ENCODE assay signal across 23 cellular contexts in genomic region chr15:93246266-93247242, GRCh38.
DNase-seq lines count a peak whose midpoint lies in the region; ATAC-seq and TF ChIP-seq lines count a peak whose summit lies in the region.
"Had no signal": no experiment of that assay in that cellular context is flagged by ENCODE, and none has a peak within 500 bp of the region (broad histone marks: within the 10 kb centered on the region; RNA-seq: fewer than 3 reads in every experiment).

No MANE protein-coding gene starts in this region.

- CTCF ChIA-PET in mammary epithelial cell (lab: Charles Lee; ENCODE audit: low non-redundant PET) = no interaction called here

- H3K9ac ChIP-seq in mammary epithelial cell (ENCODE audit: insufficient read depth, low read length) = no peak overlapping the region
- H3K9ac ChIP-seq: KMS-11 had no signal

- no peaks in the 10 kb centered on the region for H3K36me3 Mint-ChIP-seq in CD14-positive monocyte
- H3K36me3 Mint-ChIP-seq: mesothelial cell of epicardium, naive B cell had no signal

- TF ChIP-seq CTCF in CD14-positive monocyte (IDR thresholded peaks at IDR 0.05) = no peak
- TF ChIP-seq CTCF in neutrophil (IDR thresholded peaks at IDR 0.05) = no peak
- no peak for TF ChIP-seq CTCF in mammary epithelial cell (conservative IDR thresholded peaks at IDR 0.05 in 1 of 2, IDR thresholded peaks at IDR 0.05 in 1 of 2; ENCODE audit: extremely low read depth in 1 of 2, insufficient read depth in 1 of 2, low read depth in 1 of 2, low read length in 2 of 2)

- H3K9me3 Mint-ChIP-seq in CD14-positive monocyte = peaks cover 0 to 2% (median 0%) of the 10 kb centered on the region in 7 donors
- H3K9me3 Mint-ChIP-seq: mesothelial cell of epicardium; naive B cell; T-helper 2 cell treated with Interferon-gamma antibody and Interleukin-4, amounts not matched to agents 5 μg/mL and 100 μg/mL, for 36 hours had no signal

- BruUV-seq in mammary epithelial cell (replicated peaks; lab: Mats Ljungman, UMichigan) = no TSS peak

- peak overlapping the region in 1 of 2 donors; percentile 68 for H3K4me3 Mint-ChIP-seq in CD14-positive monocyte
- H3K4me3 Mint-ChIP-seq: mesothelial cell of epicardium; naive B cell; T-helper 2 cell treated with Interferon-gamma antibody and Interleukin-4, amounts not matched to agents 5 μg/mL and 100 μg/mL, for 36 hours had no signal

- no peaks in the 10 kb centered on the region for H4K20me1 ChIP-seq in mammary epithelial cell (ENCODE audit: insufficient read depth, low read length)

- no peaks in the 10 kb centered on the region for H3K9me3 ChIP-seq in neutrophil
- H3K9me3 ChIP-seq in mammary epithelial cell (replicated peaks; ENCODE audit: insufficient read depth, low read length) = peaks cover 16% of the 10 kb centered on the region
- H3K9me3 ChIP-seq: Caco-2 had no signal

- in situ Hi-C loops in mammary epithelial cell (cut with MboI; ENCODE audit: low sequenced_read_pairs in 2 of 2) = no loop called here

- H3K27me3 Mint-ChIP-seq in CD14-positive monocyte (ENCODE audit: low read depth in 3 of 3) = peaks cover 0 to 10% (median 2%) of the 10 kb centered on the region in 3 donors
- H3K27me3 Mint-ChIP-seq: naive B cell had no signal

- H3K27ac Mint-ChIP-seq in CD14-positive monocyte = peak overlapping the region; percentile 87 to 97 (median 94)
- H3K27ac Mint-ChIP-seq: mesothelial cell of epicardium; naive B cell; T-helper 2 cell treated with Interferon-gamma antibody and Interleukin-4, amounts not matched to agents 5 μg/mL and 100 μg/mL, for 36 hours had no signal

- 76% methylated on average over 16 of the region's 25 CpGs for WGBS in mammary epithelial cell (ENCODE audit: low coverage, missing lambda C conversion rate)

- intact Hi-C loops in CD14-positive monocyte (cut with micrococcal nuclease) = no loop called here
- intact Hi-C loops in mammary epithelial cell (cut with micrococcal nuclease) = no loop called here

- no peak for ATAC-seq in GM21717 (IDR thresholded peaks at IDR 0.05; ENCODE audit: unreplicated experiment)
- ATAC-seq: HCT116; left ventricle myocardium superior; stimulated activated naive CD8-positive, alpha-beta T cell treated with anti-CD3 and anti-CD28 coated beads, Interleukin-15, Interleukin-2, amounts not matched to agents 100 U/mL and 50 U/mL, for 24 hours had no signal

- H3K27me3 ChIP-seq in neutrophil (no peaks in the 10 kb centered on the region), mammary epithelial cell (ENCODE audit: insufficient read depth, low read length) (no peaks in the 10 kb centered on the region)

- dilution Hi-C loops in mammary epithelial cell (cut with HindIII; ENCODE audit: low sequenced_read_pairs) = no loop called here

- no peak overlapping the region for H3K4me2 ChIP-seq in mammary epithelial cell (ENCODE audit: insufficient read depth, low read depth, low read length)
- H3K4me2 ChIP-seq: KMS-11, PC-9 had no signal

- H3K36me3 ChIP-seq in neutrophil (no peaks in the 10 kb centered on the region), mammary epithelial cell (ENCODE audit: insufficient read depth, low read length) (no peaks in the 10 kb centered on the region)

- peak overlapping the region; percentile 76 for H3K27ac ChIP-seq in neutrophil
- H3K27ac ChIP-seq in mammary epithelial cell (ENCODE audit: insufficient read depth, low read depth, low read length) = no peak overlapping the region
- H3K27ac ChIP-seq: KMS-11, PC-9 had no signal

- H3K4me3 ChIP-seq in neutrophil (ENCODE audit: low read depth in 1 of 2, low read length in 1 of 2) = peak overlapping the region in 1 of 2 experiments; percentile 24
- no peak overlapping the region for H3K4me3 ChIP-seq in mammary epithelial cell (replicated peaks in 1 of 3; ENCODE audit: insufficient read depth in 1 of 3, low read depth in 2 of 3, low read length in 3 of 3)
- H3K4me3 ChIP-seq: PC-9 had no signal

- peaks cover 27 to 37% of the 10 kb centered on the region in 2 experiments for H3K4me1 ChIP-seq in neutrophil (ENCODE audit: control insufficient read depth in 1 of 2, insufficient read depth in 1 of 2, low read depth in 1 of 2, low read length in 1 of 2)
- no peaks in the 10 kb centered on the region for H3K4me1 ChIP-seq in mammary epithelial cell (ENCODE audit: insufficient read depth, low read length)
- H3K4me1 ChIP-seq: Caco-2 had no signal

- peaks cover 57% of the 10 kb centered on the region for H3K4me1 Mint-ChIP-seq in CD14-positive monocyte
- H3K4me1 Mint-ChIP-seq: naive B cell had no signal

- no peak for DNase-seq in CD14-positive monocyte (ENCODE audit: low spot score)
- DNase-seq in NCI-H1105 (lab: John Stamatoyannopoulos, UW) = peak; percentile 47
- DNase-seq in NCI-H748 (lab: John Stamatoyannopoulos, UW; ENCODE audit: unreplicated experiment) = peak; percentile 90
- no peak for DNase-seq in NCI-H226
- no peak for DNase-seq in mammary epithelial cell
- DNase-seq: activated CD4-positive, alpha-beta T cell treated with anti-CD3 and anti-CD28 coated beads for 4 hours; activated gamma-delta T cell; activated T-cell treated with anti-CD3 and anti-CD28 coated beads, Interleukin-2, amount 50 U/mL, for 1 hour; Caco-2; GF-D8; left ventricle myocardium superior; naive B cell; NCI-H187 treated with DMSO at 0.1 percent for 48 hours; NK-92 treated with Interleukin-12 subunit alpha and Interleukin-12 subunit beta, amount 100 ng/mL, for 24 hours; PC-9; Right ventricle myocardium superior; stimulated activated naive CD8-positive, alpha-beta T cell treated with anti-CD3 and anti-CD28 coated beads, Interleukin-15, Interleukin-2, amounts not matched to agents 100 U/mL and 50 U/mL, for 24 hours had no signal

- H3K79me2 ChIP-seq in mammary epithelial cell (ENCODE audit: insufficient read depth, low read length) = no peaks in the 10 kb centered on the region

- H2AFZ ChIP-seq in mammary epithelial cell (ENCODE audit: low read depth, low read length) = no peak overlapping the region
- H2AFZ ChIP-seq: PC-9 had no signal

Comparison
In these comparisons a context has a peak if more than half of its experiments do, and no peak if none do; other contexts are left out.
1. DNase-seq: peak in NCI-H1105 (single experiment) and NCI-H748 (single experiment); none in CD14-positive monocyte (single experiment), NCI-H226 (single experiment) and mammary epithelial cell (single experiment).